ENCODE assay signal across 22 cellular contexts in genomic region chr1:79791488-79792211, GRCh38.
DNase-seq lines count a peak whose midpoint lies in the region; ATAC-seq and TF ChIP-seq lines count a peak whose summit lies in the region.
"Had no signal": no experiment of that assay in that cellular context is flagged by ENCODE, and none has a peak within 500 bp of the region (broad histone marks: within the 10 kb centered on the region; RNA-seq: fewer than 3 reads in every experiment).

No MANE protein-coding gene starts in this region.

- no peak overlapping the region for H2BK15ac ChIP-seq in H9 (ENCODE audit: low read depth, low read length)

- no peak for ATAC-seq in thoracic aorta (ENCODE audit: insufficient number of reproducible peaks, low FRiP score, low read depth)
- ATAC-seq: GM23338, HCT116 had no signal

- intact Hi-C loops in ascending aorta (cut with DNase I), result loop anchor here (5.0 kb wide), 1 partner anchor 59 kb away; no protein-coding TSS in a partner anchor
- intact Hi-C loops in activated naive CD4-positive, alpha-beta T cell treated with anti-CD3 and anti-CD28 coated beads for 36 hours (cut with micrococcal nuclease), result no loop called here

- H3K79me2 ChIP-seq in H9 (ENCODE audit: insufficient read depth, low read length), result no peaks in the 10 kb centered on the region

- no peak overlapping the region for H3K9ac ChIP-seq in H9 (ENCODE audit: extremely low read depth, insufficient read length, low read length)
- H3K9ac ChIP-seq: BLaER1 had no signal

- H3K4me1 Mint-ChIP-seq in H9, result 0 out of 4 replicates have a peak, but pooled peaks cover 0 to 4% of the 10 kb centered on the region in 2 experiments
- no peaks in the 10 kb centered on the region for H3K4me1 Mint-ChIP-seq in activated naive CD4-positive, alpha-beta T cell treated with anti-CD3 and anti-CD28 coated beads for 36 hours (ENCODE audit: low read depth)
- H3K4me1 Mint-ChIP-seq: CD4-positive, alpha-beta memory T cell; GM23338 had no signal

- H3K4me1 ChIP-seq in ascending aorta, result peaks cover 0 to 4% of the 10 kb centered on the region in 2 donors
- H3K4me1 ChIP-seq in thoracic aorta (ENCODE audit: control insufficient read depth in 1 of 2, low read depth in 2 of 2), result peaks cover 0 to 28% of the 10 kb centered on the region in 2 donors
- H3K4me1 ChIP-seq in H9 (ENCODE audit: insufficient read depth, low read length), result no peaks in the 10 kb centered on the region
- H3K4me1 ChIP-seq: BLaER1, Caco-2, Peyer's patch had no signal

- CTCF ChIA-PET in activated naive CD4-positive, alpha-beta T cell treated with anti-CD3 and anti-CD28 coated beads for 36 hours (lab: Charles Lee), result no interaction called here

- no peak overlapping the region for H2BK12ac ChIP-seq in H9 (ENCODE audit: insufficient read length, low read depth, low read length)

- no peak for TF ChIP-seq CTCF in ascending aorta (IDR thresholded peaks at IDR 0.05)
- TF ChIP-seq CTCF in fibroblast of the aortic adventitia (IDR thresholded peaks at IDR 0.05; ENCODE audit: insufficient read depth, low read length), result no peak
- no peak for TF ChIP-seq CTCF in thoracic aorta (IDR thresholded peaks at IDR 0.05)
- no peak for TF ChIP-seq CTCF in H9 (conservative IDR thresholded peaks at IDR 0.05)

- H3T11ph ChIP-seq in H9 (ENCODE audit: low read length), result no peak overlapping the region

- no peaks in the 10 kb centered on the region for H3K23me2 ChIP-seq in H9 (ENCODE audit: insufficient read length, low read depth, low read length, poor library complexity, severe bottlenecking)

- H3K23ac ChIP-seq in H9 (ENCODE audit: insufficient read length, low read depth, low read length), result no peak overlapping the region

- no peak overlapping the region for H2BK20ac ChIP-seq in H9 (ENCODE audit: low read depth, low read length, poor library complexity, severe bottlenecking)

- H3K27ac ChIP-seq in ascending aorta (peak overlapping the region; percentile 25 to 53), thoracic aorta (peak overlapping the region; percentile 39 to 60), H9 (ENCODE audit: insufficient read length, low read depth, low read length) (no peak overlapping the region)
- H3K27ac ChIP-seq: BLaER1, Peyer's patch had no signal

- no peak overlapping the region for H2AK5ac ChIP-seq in H9 (ENCODE audit: insufficient read length, low read length)

- H3K36me3 ChIP-seq in ascending aorta (no peaks in the 10 kb centered on the region), thoracic aorta (no peaks in the 10 kb centered on the region)
- H3K36me3 ChIP-seq: BLaER1, Peyer's patch had no signal

- no peaks in the 10 kb centered on the region for H4K20me1 ChIP-seq in H9 (ENCODE audit: control insufficient read depth, insufficient read depth, insufficient read length)
- H4K20me1 ChIP-seq: BLaER1 had no signal

- H3K9me3 Mint-ChIP-seq in H9, result peaks cover 9 to 12% of the 10 kb centered on the region in 2 experiments; a peak in 4 of 5 replicates
- peaks cover 12% of the 10 kb centered on the region for H3K9me3 Mint-ChIP-seq in activated naive CD4-positive, alpha-beta T cell treated with anti-CD3 and anti-CD28 coated beads for 36 hours

- H4K5ac ChIP-seq in H9 (ENCODE audit: insufficient read length, low read depth, low read length), result no peak overlapping the region

- no peak overlapping the region for H3K14ac ChIP-seq in H9 (ENCODE audit: insufficient read depth, low read length)

- H3K4me3 Mint-ChIP-seq in H9, result no peak overlapping the region
- no peak overlapping the region for H3K4me3 Mint-ChIP-seq in activated naive CD4-positive, alpha-beta T cell treated with anti-CD3 and anti-CD28 coated beads for 36 hours
- H3K4me3 Mint-ChIP-seq: CD4-positive, alpha-beta memory T cell; GM23338 had no signal

- H2BK5ac ChIP-seq in H9 (ENCODE audit: insufficient read length, low read length), result no peak overlapping the region

- H3K27me3 ChIP-seq in ascending aorta, result no peaks in the 10 kb centered on the region
- no peaks in the 10 kb centered on the region for H3K27me3 ChIP-seq in thoracic aorta (replicated peaks; ENCODE audit: insufficient read depth)
- H3K27me3 ChIP-seq in H9 (ENCODE audit: insufficient read depth, low read length), result no peaks in the 10 kb centered on the region
- H3K27me3 ChIP-seq: BLaER1, Peyer's patch had no signal

- H3K27me3 Mint-ChIP-seq in H9 (ENCODE audit: low read depth), result no peaks in the 10 kb centered on the region; the same call in 1 of the 2 replicates
- H3K27me3 Mint-ChIP-seq in activated naive CD4-positive, alpha-beta T cell treated with anti-CD3 and anti-CD28 coated beads for 36 hours (ENCODE audit: low read depth), result no peaks in the 10 kb centered on the region
- H3K27me3 Mint-ChIP-seq: CD4-positive, alpha-beta memory T cell had no signal

- no CpG with 5 or more reads among the region's 5 CpGs for WGBS in H9 (ENCODE audit: extremely low coverage, insufficient read length, low lambda C conversion rate)

- no peak overlapping the region for H4K91ac ChIP-seq in H9 (ENCODE audit: insufficient read length, low read depth, low read length)

- H3K4ac ChIP-seq in H9 (ENCODE audit: low read depth, low read length), result no peak overlapping the region

- no peak overlapping the region for H3K56ac ChIP-seq in H9 (ENCODE audit: insufficient read length, low read depth, low read length)

- peaks cover 0 to 12% (median 0%) of the 10 kb centered on the region in 3 experiments; a peak in 2 of 7 replicates for H3K36me3 Mint-ChIP-seq in H9 (ENCODE audit: insufficient read depth in 1 of 3, low read depth in 3 of 3)
- no peaks in the 10 kb centered on the region for H3K36me3 Mint-ChIP-seq in activated naive CD4-positive, alpha-beta T cell treated with anti-CD3 and anti-CD28 coated beads for 36 hours (ENCODE audit: low read depth)
- H3K36me3 Mint-ChIP-seq: CD4-positive, alpha-beta memory T cell had no signal

- DNase-seq in NCI-H226, result peak; percentile 18
- no peak for DNase-seq in ascending aorta (ENCODE audit: low spot score in 2 of 2)
- peak; percentile 44 for DNase-seq in fibroblast of the aortic adventitia (ENCODE audit: low read depth)
- no peak for DNase-seq in thoracic aorta (ENCODE audit: low spot score)
- DNase-seq in H9, result no peak
- DNase-seq in superior temporal gyrus (ENCODE audit: extremely low spot score), result no peak
- DNase-seq in activated naive CD4-positive, alpha-beta T cell treated with anti-CD3 and anti-CD28 coated beads for 36 hours, result no peak
- no peak for DNase-seq in NCI-H345 treated with DMSO at 0.1 percent for 48 hours (lab: John Stamatoyannopoulos, UW; ENCODE audit: unreplicated experiment)
- DNase-seq: Caco-2; CD4-positive, alpha-beta memory T cell; DMS 273 treated with DMSO at 0.1 percent for 48 hours; KG1; NCI-H1092; NCI-H1436; NCI-H187 treated with DMSO at 0.1 percent for 48 hours; NCI-H510A treated with DMSO at 0.1 percent for 48 hours; NCI-H748 treated with DMSO at 0.1 percent for 48 hours; NK-92 treated with Interleukin-12 subunit alpha and Interleukin-12 subunit beta, amount 100 ng/mL, for 24 hours; Peyer's patch had no signal

- no peaks in the 10 kb centered on the region for H3K79me1 ChIP-seq in H9 (ENCODE audit: insufficient read depth, low read depth, low read length, poor library complexity, severe bottlenecking)

- H3K9me3 ChIP-seq in ascending aorta (no peaks in the 10 kb centered on the region), thoracic aorta (no peaks in the 10 kb centered on the region), H9 (ENCODE audit: control insufficient read depth, low read depth, low read length) (no peaks in the 10 kb centered on the region)
- H3K9me3 ChIP-seq: BLaER1, Caco-2, Peyer's patch had no signal

- H3K27ac Mint-ChIP-seq in H9, result no peak overlapping the region
- H3K27ac Mint-ChIP-seq in activated naive CD4-positive, alpha-beta T cell treated with anti-CD3 and anti-CD28 coated beads for 36 hours, result no peak overlapping the region
- H3K27ac Mint-ChIP-seq: CD4-positive, alpha-beta memory T cell; GM23338 had no signal

- H2AFZ ChIP-seq in H9 (ENCODE audit: low read length), result no peak overlapping the region
- H2AFZ ChIP-seq: GM23338 had no signal

- H3K4me3 ChIP-seq in ascending aorta, result no peak overlapping the region
- no peak overlapping the region for H3K4me3 ChIP-seq in fibroblast of the aortic adventitia (ENCODE audit: low read depth, low read length)
- H3K4me3 ChIP-seq in thoracic aorta, result peak overlapping the region; percentile 28
- H3K4me3 ChIP-seq: BLaER1, GM23338, Peyer's patch had no signal

- H4K8ac ChIP-seq in H9 (replicated peaks; ENCODE audit: insufficient read length, low read depth, low read length), result no peak overlapping the region

- H3K18ac ChIP-seq in H9 (ENCODE audit: insufficient read length, low read depth, low read length), result no peak overlapping the region

- H3K4me2 ChIP-seq in H9 (ENCODE audit: insufficient read depth, insufficient read length, low read length), result no peak overlapping the region
- H3K4me2 ChIP-seq: BLaER1, GM23338 had no signal

- no peak overlapping the region for H2BK120ac ChIP-seq in H9 (ENCODE audit: low read depth, low read length, poor library complexity, severe bottlenecking)

Comparison
In these comparisons a context has a peak if more than half of its experiments do, and no peak if none do; other contexts are left out.
1. DNase-seq: peak in NCI-H226 (single experiment) and fibroblast of the aortic adventitia (single experiment); none in ascending aorta (0 of 2), thoracic aorta (single experiment), H9 (single experiment), superior temporal gyrus (single experiment), activated naive CD4-positive, alpha-beta T cell treated with anti-CD3 and anti-CD28 coated beads for 36 hours (single experiment) and NCI-H345 treated with DMSO at 0.1 percent for 48 hours (single experiment).